Comparison of ENCODE assay signal across 8 cellular contexts in the genomic region with DNA sequence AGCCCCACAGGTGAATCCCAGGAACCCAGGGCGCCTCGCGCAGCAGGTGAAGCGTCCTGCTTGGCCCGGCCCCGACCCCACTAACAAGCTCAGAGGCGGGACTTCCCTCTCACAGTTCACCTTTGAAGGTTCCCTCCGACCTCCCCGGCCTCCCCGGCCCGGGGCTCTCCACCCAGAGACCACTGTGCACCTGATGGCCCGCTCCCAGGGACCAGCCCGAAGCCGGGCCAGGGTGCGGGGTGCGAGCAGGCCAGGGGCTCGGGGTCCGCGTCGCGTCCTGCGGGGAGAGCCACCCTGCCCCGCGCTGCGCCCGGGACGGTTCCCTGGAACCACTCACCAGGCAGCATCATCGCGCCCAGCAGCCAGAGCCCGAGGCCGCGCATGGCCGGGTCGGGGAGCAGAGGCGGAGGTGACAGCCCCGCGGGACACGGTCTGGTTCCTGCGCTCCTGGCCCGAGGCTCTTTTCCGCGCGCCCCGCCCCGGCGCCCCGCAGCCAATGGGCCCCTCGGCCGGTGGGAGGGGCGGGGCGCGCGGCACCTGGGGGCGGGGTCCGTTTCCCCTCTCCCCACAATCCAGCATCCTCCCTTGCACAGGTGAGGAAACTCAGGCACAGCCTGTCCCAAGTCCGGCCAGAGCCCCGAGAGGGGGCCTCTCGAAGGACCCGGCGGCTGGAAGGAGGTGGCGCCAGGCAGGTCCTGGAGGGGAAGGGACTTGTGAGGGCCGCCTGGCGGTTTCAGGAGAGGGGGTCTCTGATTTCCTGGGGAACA. TPM values are rescaled to one million over a fixed set of nuclear protein-coding genes. Genes with fewer than 3 reads are reported as not detected.
DNase-seq lines count a peak whose midpoint lies in the region; TF ChIP-seq lines count a peak whose summit lies in the region.

ADAM8 (minus strand) TSS at position 434 of the 767 bp plus-strand sequence; CDS start at position 383, 51 bp downstream.

- no peak within 1 kb of the TSS; the same call in 1 of the 2 replicates for H3K9ac ChIP-seq in HUES64 (ENCODE audit: low read depth, low read length)

- intact Hi-C loops in Caco-2 (cut with micrococcal nuclease; ENCODE audit: unreplicated experiment) (no loop called here), cardiac septum (cut with DNase I) (no loop called here)

- peak within 1 kb of the TSS; percentile 62 for H3K4me3 Mint-ChIP-seq in Caco-2 (ENCODE audit: unreplicated experiment)

- H3K27me3 Mint-ChIP-seq in Caco-2 (ENCODE audit: insufficient read depth, unreplicated experiment): no peaks in the 10 kb centered on the region

- POLR2A ChIA-PET in Caco-2 (lab: Charles Lee): interaction anchor here (0.6 kb wide), 1 partner anchor 61 kb away, joined by 6 read pairs; no protein-coding TSS in a partner anchor

- BruUV-seq in Caco-2 (replicated peaks; lab: Mats Ljungman, UMichigan): no TSS peak

- TF ChIP-seq CTCF in Caco-2 (IDR thresholded peaks at IDR 0.05; ENCODE audit: insufficient read depth in 1 of 2, low read depth in 1 of 2, low read length in 1 of 2, severe bottlenecking in 1 of 2, unreplicated experiment in 1 of 2) (no peak), GM20000 (IDR thresholded peaks at IDR 0.05; ENCODE audit: extremely low read depth, missing control alignments) (no peak)

- DNase-seq in Caco-2: peak; percentile 83 to 88
- peak; percentile 97 for DNase-seq in GM20000 (ENCODE audit: low spot score)
- peak; percentile 60 for DNase-seq in activated T-cell treated with anti-CD3 and anti-CD28 coated beads for 4 hours
- DNase-seq in cardiac septum (ENCODE audit: low spot score): peak; percentile 92
- DNase-seq in stimulated activated CD4-positive, alpha-beta T cell treated with anti-CD3 and anti-CD28 coated beads, Interleukin-12 subunit alpha, Interleukin-12 subunit beta, amount 100 ng/mL, for 48 hours (ENCODE audit: low read depth in 2 of 3, low spot score in 1 of 3): peak in 2 of 3 donors; percentile 63 to 66
- DNase-seq in GOT3 (lab: John Stamatoyannopoulos, UW): no peak
- no peak for DNase-seq in Kasumi-1 (lab: John Stamatoyannopoulos, UW)

- H3K36me3 Mint-ChIP-seq in Caco-2 (ENCODE audit: insufficient read depth, unreplicated experiment): peaks cover 31% of the 10 kb centered on the region

- WGBS in HUES64: 8% methylated on average over 62 of the region's 63 CpGs

- CTCF ChIA-PET in Caco-2 (lab: Charles Lee): interaction anchor here (0.6 to 1.0 kb wide), 3 partner anchors 8 to 20 kb away, joined by 3 to 4 read pairs (median 4); no protein-coding TSS in a partner anchor

- H3K27ac ChIP-seq in HUES64 (ENCODE audit: low read depth, low read length): no peak within 1 kb of the TSS

- H3K36me3 ChIP-seq in Caco-2 (ENCODE audit: control insufficient read depth, insufficient read depth, low read length) (peaks cover 6% of the 10 kb centered on the region), HUES64 (ENCODE audit: insufficient read depth, low read length) (peaks cover 20% of the 10 kb centered on the region)

- H3K4me3 ChIP-seq in Caco-2 (ENCODE audit: low read depth, low read length) (peak within 1 kb of the TSS; percentile 52), HUES64 (ENCODE audit: low read length) (peak within 1 kb of the TSS; percentile 53)

- H3K4me1 Mint-ChIP-seq in Caco-2 (ENCODE audit: low read depth, unreplicated experiment): peaks cover 11% of the 10 kb centered on the region

- H3K4me1 ChIP-seq in Caco-2: peaks cover 53% of the 10 kb centered on the region
- 0 out of 2 replicates have a peak, but pooled peaks cover 3% of the 10 kb centered on the region for H3K4me1 ChIP-seq in HUES64 (ENCODE audit: insufficient read depth, low read length)

- H3K9me3 ChIP-seq in Caco-2 (no peaks in the 10 kb centered on the region), HUES64 (ENCODE audit: insufficient read depth, low read depth, low read length) (no peaks in the 10 kb centered on the region)

- H3K27ac Mint-ChIP-seq in Caco-2 (ENCODE audit: unreplicated experiment): peak within 1 kb of the TSS; percentile 80

- H3K27me3 ChIP-seq in Caco-2 (replicated peaks; ENCODE audit: control insufficient read depth, insufficient read depth, low read length) (no peaks in the 10 kb centered on the region), HUES64 (ENCODE audit: insufficient read depth, low read length) (peaks cover 12% of the 10 kb centered on the region)

- no peaks in the 10 kb centered on the region for H3K9me3 Mint-ChIP-seq in Caco-2 (ENCODE audit: unreplicated experiment)

RNA-seq across cellular contexts. Expression of gene ADAM8, which starts in this region (rescaled TPM):
- total RNA-seq in Caco-2 (2022) (13.4 and 16.8 TPM in 2 replicates), cardiac septum (4.3 TPM)
- polyA plus RNA-seq in HUES64 (2013, experiment 1 of 2): 0.90 TPM
- 1.1 TPM for polyA plus RNA-seq in HUES64 (2013, experiment 2 of 2)

Comparison
In these comparisons a context has a peak if more than half of its experiments do, and no peak if none do; other contexts are left out.
1. DNase-seq: peak in Caco-2 (2 of 2), GM20000 (single experiment), activated T-cell treated with anti-CD3 and anti-CD28 coated beads for 4 hours (single experiment), cardiac septum (single experiment) and stimulated activated CD4-positive, alpha-beta T cell treated with anti-CD3 and anti-CD28 coated beads, Interleukin-12 subunit alpha, Interleukin-12 subunit beta, amount 100 ng/mL, for 48 hours (2 of 3); none in GOT3 (single experiment) and Kasumi-1 (0 of 2).